Comparison of ENCODE assay signal across 8 cellular contexts in genomic region chr14:52313903-52314481, GRCh38. TPM values are rescaled to one million over a fixed set of nuclear protein-coding genes. Genes with fewer than 3 reads are reported as not detected.
A peak's percentile ranks its signal among the peaks of the same experiment; 100 is the strongest.
DNase-seq lines count a peak whose midpoint lies in the region; ATAC-seq and TF ChIP-seq lines count a peak whose summit lies in the region.

PTGER2 (plus strand) TSS chr14:52314312; CDS start chr14:52314549, 237 bp downstream.

- TF ChIP-seq CTCF in PC-3 (conservative IDR thresholded peaks at IDR 0.05; ENCODE audit: low read depth, low read length) (no peak), stomach (IDR thresholded peaks at IDR 0.05) (peak in 1 of 7 experiments; percentile 6)

- H2BK120ac ChIP-seq in neuronal stem cell (ENCODE audit: low read depth, low read length): no peak within 1 kb of the TSS

- H3K27ac Mint-ChIP-seq in activated T-helper 17 cell treated with anti-CD3 and anti-CD28 coated beads, Interleukin-2, amount 50 U/mL, for 72 hours: peak within 1 kb of the TSS; percentile 89

- no peak within 1 kb of the TSS for H2BK15ac ChIP-seq in neuronal stem cell (ENCODE audit: low read length)

- peak within 1 kb of the TSS; percentile 71 for H3K4me3 ChIP-seq in PC-3 (ENCODE audit: low read length)
- H3K4me3 ChIP-seq in neuronal stem cell (ENCODE audit: low read length in 2 of 2): peak within 1 kb of the TSS; percentile 33 to 79
- H3K4me3 ChIP-seq in stomach: peak within 1 kb of the TSS; percentile 64 to 86 (median 70)

- H4K91ac ChIP-seq in neuronal stem cell (ENCODE audit: low read depth, low read length, poor library complexity): no peak within 1 kb of the TSS

- H3K27me3 Mint-ChIP-seq in activated T-helper 17 cell treated with anti-CD3 and anti-CD28 coated beads, Interleukin-2, amount 50 U/mL, for 72 hours: no peaks in the 10 kb centered on the region

- peak within 1 kb of the TSS; percentile 48 for H2BK5ac ChIP-seq in neuronal stem cell (ENCODE audit: low read length)

- POLR2A ChIA-PET in PC-3 (lab: Charles Lee; ENCODE audit: unreplicated experiment): interaction anchor here (0.5 to 0.6 kb wide), 2 partner anchors 20 to 781 kb away, joined by 3 to 11 read pairs; no protein-coding TSS in a partner anchor

- H3K36me3 ChIP-seq in PC-3 (ENCODE audit: low read depth, low read length) (no peaks in the 10 kb centered on the region), neuronal stem cell (replicated peaks in 1 of 2; ENCODE audit: control insufficient read depth in 2 of 2, insufficient read depth in 2 of 2, low read length in 2 of 2) (no peaks in the 10 kb centered on the region), stomach (no peaks in the 10 kb centered on the region)

- no peak within 1 kb of the TSS for H2AK5ac ChIP-seq in neuronal stem cell (ENCODE audit: low read depth, low read length)

- WGBS in neuronal stem cell (ENCODE audit: extremely low coverage in 2 of 2, insufficient read length in 2 of 2, insufficient replicate concordance in 1 of 2), 2 donors: no CpG with 5 or more reads among the region's 69 CpGs
- WGBS in stomach, 5 donors: 0 to 1% (median 1%) methylated on average over 39 to 69 of the region's 69 CpGs

- H3K36me3 Mint-ChIP-seq in activated T-helper 17 cell treated with anti-CD3 and anti-CD28 coated beads, Interleukin-2, amount 50 U/mL, for 72 hours (ENCODE audit: low read depth): peaks cover 22% of the 10 kb centered on the region

- no peaks in the 10 kb centered on the region for H3K9me2 ChIP-seq in PC-3 (replicated peaks; ENCODE audit: low read length)

- H3K79me1 ChIP-seq in neuronal stem cell (ENCODE audit: low read depth, low read length): no peaks in the 10 kb centered on the region

- H2AFZ ChIP-seq in PC-3 (ENCODE audit: low read length) (peak within 1 kb of the TSS; percentile 90), neuronal stem cell (ENCODE audit: low read length) (peak within 1 kb of the TSS; percentile 92)

- H3K4me1 Mint-ChIP-seq in activated T-helper 17 cell treated with anti-CD3 and anti-CD28 coated beads, Interleukin-2, amount 50 U/mL, for 72 hours: peaks cover 41% of the 10 kb centered on the region

- TF ChIP-seq EP300 in stomach (IDR thresholded peaks at IDR 0.05): no peak

- H3K18ac ChIP-seq in neuronal stem cell (ENCODE audit: low read length): peak within 1 kb of the TSS; percentile 84

- H4K8ac ChIP-seq in neuronal stem cell (ENCODE audit: low read depth, low read length): no peak within 1 kb of the TSS

- peak within 1 kb of the TSS; percentile 77 for H3K14ac ChIP-seq in neuronal stem cell (ENCODE audit: low read length)

- H3K79me2 ChIP-seq in PC-3 (ENCODE audit: low read length): no peaks in the 10 kb centered on the region

- intact Hi-C loops in PC-3 (cut with micrococcal nuclease) (loop anchor here (1.0 kb wide), 1 partner anchor 41 kb away; no protein-coding TSS in a partner anchor), stomach (cut with DNase I; ENCODE audit: low total_unique reads) (no loop called here)

- no peaks in the 10 kb centered on the region for H3K27me3 ChIP-seq in PC-3 (ENCODE audit: low read length)
- H3K27me3 ChIP-seq in neuronal stem cell (ENCODE audit: control insufficient read depth in 3 of 3, insufficient read depth in 3 of 3, low read depth in 1 of 3, low read length in 3 of 3): peaks cover 9 to 93% (median 45%) of the 10 kb centered on the region in 3 experiments
- peaks cover 0 to 23% (median 7%) of the 10 kb centered on the region in 3 donors for H3K27me3 ChIP-seq in stomach

- H3K4me2 ChIP-seq in PC-3 (ENCODE audit: low read length): peak within 1 kb of the TSS; percentile 90
- peak within 1 kb of the TSS; percentile 91 for H3K4me2 ChIP-seq in neuronal stem cell (ENCODE audit: insufficient read depth, low read length, poor library complexity, severe bottlenecking)

- peak in 1 of 4 donors; percentile 41 for TF ChIP-seq POLR2A in stomach (IDR thresholded peaks at IDR 0.05)

- H3K4me3 Mint-ChIP-seq in activated T-helper 17 cell treated with anti-CD3 and anti-CD28 coated beads, Interleukin-2, amount 50 U/mL, for 72 hours: peak within 1 kb of the TSS; percentile 99

- no peak within 1 kb of the TSS for H3K27ac ChIP-seq in PC-3 (ENCODE audit: low read length)
- H3K27ac ChIP-seq in neuronal stem cell (replicated peaks; ENCODE audit: low read length): no peak within 1 kb of the TSS
- H3K27ac ChIP-seq in stomach: peak within 1 kb of the TSS; percentile 78 to 94 (median 88)

- DNase-seq in PC-3 (peak; percentile 91), fibroblast of the conjunctiva (ENCODE audit: low read depth) (peak; percentile 85), neuronal stem cell (ENCODE audit: low spot score) (peak; percentile 59), stomach (peak; percentile 93), epidermal melanocyte (ENCODE audit: insufficient read length, low spot score) (no peak)

- H3K9me3 ChIP-seq in PC-3 (ENCODE audit: low read length) (no peaks in the 10 kb centered on the region), neuronal stem cell (replicated peaks in 1 of 2; ENCODE audit: control insufficient read depth in 2 of 2, insufficient read depth in 1 of 2, low read depth in 1 of 2, low read length in 2 of 2) (peaks cover 0 to 6% of the 10 kb centered on the region in 2 donors), stomach (no peaks in the 10 kb centered on the region)

- H3K9me3 Mint-ChIP-seq in activated T-helper 17 cell treated with anti-CD3 and anti-CD28 coated beads, Interleukin-2, amount 50 U/mL, for 72 hours: no peaks in the 10 kb centered on the region

- no peaks in the 10 kb centered on the region for H4K20me1 ChIP-seq in PC-3 (ENCODE audit: low read length)

- H3K9ac ChIP-seq in PC-3 (ENCODE audit: low read length): peak within 1 kb of the TSS; percentile 57
- H3K9ac ChIP-seq in neuronal stem cell (ENCODE audit: low read depth, low read length, poor library complexity): peak within 1 kb of the TSS; percentile 82

- no peaks in the 10 kb centered on the region for H3F3A ChIP-seq in PC-3 (ENCODE audit: low read length, unreplicated experiment)

- ATAC-seq in GM18511 (IDR thresholded peaks at IDR 0.05; ENCODE audit: unreplicated experiment): peak; percentile 59
- ATAC-seq in HG02973 (IDR thresholded peaks at IDR 0.05; ENCODE audit: unreplicated experiment): peak; percentile 35
- ATAC-seq in PC-3: peak; percentile 95
- ATAC-seq in activated T-helper 17 cell treated with anti-CD3 and anti-CD28 coated beads, Interleukin-2, amount 50 U/mL, for 72 hours (replicated peaks): peak; percentile 78

- H2BK12ac ChIP-seq in neuronal stem cell (ENCODE audit: low read length): no peak within 1 kb of the TSS

- CTCF ChIA-PET in PC-3 (lab: Charles Lee): no interaction called here

- peak within 1 kb of the TSS; percentile 86 for H3K23ac ChIP-seq in neuronal stem cell (ENCODE audit: low read depth, low read length, poor library complexity)

- no TSS peak for BruUV-seq in PC-3 (replicated peaks; lab: Mats Ljungman, UMichigan)

- H3K4ac ChIP-seq in neuronal stem cell (ENCODE audit: low read length): no peak within 1 kb of the TSS

- H3K4me1 ChIP-seq in PC-3 (ENCODE audit: insufficient read depth, low read length) (peaks cover 10% of the 10 kb centered on the region), neuronal stem cell (ENCODE audit: control insufficient read depth in 2 of 2, insufficient read depth in 1 of 2, low read depth in 1 of 2, low read length in 2 of 2) (peaks cover 7% of the 10 kb centered on the region in 2 donors), stomach (peaks cover 20 to 79% (median 60%) of the 10 kb centered on the region in 4 donors)

RNA-seq across cellular contexts. Expression of gene PTGER2, which starts in this region (rescaled TPM):
- total RNA-seq in PC-3 (2014; rRNA removed): 4.6 and 4.7 TPM in 2 replicates
- 10 to 100 TPM in 1 of 2 donors, 1 to 10 TPM in 1; 8.3 to 10.3 TPM for total RNA-seq in activated T-helper 17 cell treated with anti-CD3 and anti-CD28 coated beads, Interleukin-2, amount 50 U/mL, for 72 hours
- polyA plus RNA-seq in neuronal stem cell (2013, experiment 1 of 2): not detected
- not detected for polyA plus RNA-seq in neuronal stem cell (2013, experiment 2 of 2)
- total RNA-seq in stomach: 10 to 100 TPM in 2 of 5 donors, 1 to 10 TPM in 3; 1.3 to 22.0 (median 8.3) TPM
- polyA plus RNA-seq in stomach: 10 to 100 TPM in 2 of 3 donors, 1 to 10 TPM in 1; 5.3 to 20.6 (median 12.9) TPM

Comparison
In these comparisons a context has a peak if more than half of its experiments do, and no peak if none do; other contexts are left out.
1. ATAC-seq: peak in every context shown above with its lines; median percentile 95 in PC-3; 78 in activated T-helper 17 cell treated with anti-CD3 and anti-CD28 coated beads, Interleukin-2, amount 50 U/mL, for 72 hours; 59 in GM18511; 35 in HG02973.
2. H3K27ac ChIP-seq: peak in stomach (5 of 5); none in PC-3 (single experiment) and neuronal stem cell (single experiment).
3. Peak in every context shown above with its lines, with median percentiles within 50 percentile points of each other: H3K4me3 ChIP-seq.